In genomic region chr5:129101794-129102193, GRCh38 we compare ENCODE assay signal across 1 cellular context.
TF ChIP-seq lines count a peak whose summit lies in the region.

No MANE protein-coding gene starts in this region.

TF ChIP-seq in H1, 55 proteins besides CTCF, POLR2A, EP300 and RAD21 (continued from another document):
- TF ChIP-seq SUZ12 (IDR thresholded peaks at IDR 0.05; ENCODE audit: low read length) (no peak), CTBP2 (IDR thresholded peaks at IDR 0.05; ENCODE audit: borderline replicate concordance, insufficient read depth, insufficient read length, low read length) (no peak), CREB1 (IDR thresholded peaks at IDR 0.05) (no peak), SIX5 (IDR thresholded peaks at IDR 0.05; ENCODE audit: low read depth, low read length) (no peak), JUN (IDR thresholded peaks at IDR 0.05; ENCODE audit: low read depth, low read length) (no peak), SIRT6 (IDR thresholded peaks at IDR 0.05; ENCODE audit: low read length) (no peak), KDM1A (IDR thresholded peaks at IDR 0.05; ENCODE audit: borderline replicate concordance, low read length) (no peak), ASH2L (IDR thresholded peaks at IDR 0.05; ENCODE audit: low read length) (no peak), SIN3A (conservative IDR thresholded peaks at IDR 0.05 in 1 of 2, IDR thresholded peaks at IDR 0.05 in 1 of 2; ENCODE audit: low read depth in 1 of 2, low read length in 2 of 2) (no peak), CBX5 (IDR thresholded peaks at IDR 0.05; ENCODE audit: low read depth, low read length) (no peak), POU5F1 (IDR thresholded peaks at IDR 0.05; ENCODE audit: low read depth, low read length) (no peak), BACH1 (IDR thresholded peaks at IDR 0.05; ENCODE audit: low read length) (no peak)
